Comparison of ENCODE assay signal across 9 cellular contexts in the genomic region with DNA sequence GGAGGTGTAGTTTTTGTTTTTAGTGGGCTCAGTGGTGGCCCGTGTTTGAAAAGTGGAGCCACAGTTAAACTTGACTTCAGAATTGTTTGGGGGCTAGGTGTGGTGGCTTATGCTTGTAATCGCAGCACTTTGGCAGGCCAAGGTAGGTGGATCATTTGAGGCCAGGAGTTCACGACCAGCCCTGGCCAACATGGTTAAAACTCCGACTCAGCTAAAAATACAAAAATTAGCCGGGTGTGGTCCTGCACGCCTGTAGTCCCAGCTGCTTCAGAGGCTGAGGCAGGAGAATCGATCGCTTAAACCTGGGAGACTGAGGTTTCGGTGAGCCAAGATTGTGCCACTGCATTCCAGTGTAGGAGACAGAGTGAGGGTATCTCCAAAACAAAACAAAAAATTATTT. TPM values are rescaled to one million over a fixed set of nuclear protein-coding genes. Genes with fewer than 3 reads are reported as not detected.
DNase-seq lines count a peak whose midpoint lies in the region; ATAC-seq, FAIRE-seq and TF ChIP-seq lines count a peak whose summit lies in the region.
"Had no signal": no experiment of that assay in that cellular context is flagged by ENCODE, and none has a peak within 500 bp of the region (broad histone marks: within the 10 kb centered on the region; RNA-seq: fewer than 3 reads in every experiment).

No MANE protein-coding gene starts in this region.

- TF ChIP-seq RAD21 in A549 (conservative IDR thresholded peaks at IDR 0.05 in 1 of 2, IDR thresholded peaks at IDR 0.05 in 1 of 2): no peak

- H3K4ac ChIP-seq in H9 (ENCODE audit: low read depth, low read length) (no peak overlapping the region), mesenchymal stem cell (ENCODE audit: low read depth in 1 of 2, low read length in 2 of 2) (peak overlapping the region in 1 of 2 experiments; percentile 28)

- H3K27me3 ChIP-seq in H9 (ENCODE audit: insufficient read depth, low read length) (no peaks in the 10 kb centered on the region), mesenchymal stem cell (ENCODE audit: control insufficient read depth in 1 of 2, insufficient read depth in 1 of 2, low read length in 2 of 2) (no peaks in the 10 kb centered on the region)

- H3K4me3 ChIP-seq in A549: peak overlapping the region; percentile 96; the same call in 2 of the 3 replicates
- peak overlapping the region in 1 of 2 experiments; percentile 98 for H3K4me3 ChIP-seq in mesenchymal stem cell (ENCODE audit: insufficient read depth in 1 of 2, low read depth in 1 of 2, low read length in 2 of 2)

- peaks cover 13 to 57% of the 10 kb centered on the region in 2 experiments for H3K36me3 ChIP-seq in mesenchymal stem cell (ENCODE audit: control insufficient read depth in 1 of 2, insufficient read depth in 2 of 2, low read depth in 1 of 2, low read length in 2 of 2)

- H3K27ac ChIP-seq in A549 (peak overlapping the region; percentile 98; a peak in 5 of 6 replicates), H9 (ENCODE audit: insufficient read length, low read depth, low read length) (no peak overlapping the region), mesenchymal stem cell (ENCODE audit: low read length, poor library complexity, severe bottlenecking) (no peak overlapping the region)

- peaks cover 7 to 26% of the 10 kb centered on the region in 2 experiments for H3K4me1 Mint-ChIP-seq in H9
- peaks cover 50% of the 10 kb centered on the region for H3K4me1 Mint-ChIP-seq in activated CD8-positive, alpha-beta T cell treated with anti-CD3 and anti-CD28 coated beads for 36 hours (ENCODE audit: low read depth)

- peaks cover 40% of the 10 kb centered on the region for H3K4me1 ChIP-seq in A549
- no peaks in the 10 kb centered on the region; the same call in 1 of the 2 replicates for H3K4me1 ChIP-seq in H9 (ENCODE audit: insufficient read depth, low read length)
- peaks cover 16% of the 10 kb centered on the region for H3K4me1 ChIP-seq in mesenchymal stem cell (ENCODE audit: control insufficient read depth, insufficient read depth, low read depth, low read length)

- H2BK15ac ChIP-seq in H9 (ENCODE audit: low read depth, low read length) (no peak overlapping the region), mesenchymal stem cell (ENCODE audit: low read depth, poor library complexity, severe bottlenecking) (no peak overlapping the region)

- no peak overlapping the region for H3K9ac ChIP-seq in H9 (ENCODE audit: extremely low read depth, insufficient read length, low read length)
- peak overlapping the region; percentile 100 for H3K9ac ChIP-seq in mesenchymal stem cell (ENCODE audit: low read length)

- FAIRE-seq in A549 (lab: Jason Lieb, UNC): no peak
- FAIRE-seq: GM18507 had no signal

- intact Hi-C loops in activated CD8-positive, alpha-beta T cell treated with anti-CD3 and anti-CD28 coated beads for 36 hours (cut with micrococcal nuclease): loop anchor here (5.0 kb wide), 1 partner anchor 54 kb away; the partner anchor contains the start of gene CHCHD2

- no peak overlapping the region for H4K91ac ChIP-seq in H9 (ENCODE audit: insufficient read length, low read depth, low read length)
- H4K91ac ChIP-seq in mesenchymal stem cell (ENCODE audit: low read length): no peak overlapping the region

- H2BK5ac ChIP-seq in H9 (ENCODE audit: insufficient read length, low read length): no peak overlapping the region
- H2BK5ac ChIP-seq in mesenchymal stem cell (ENCODE audit: low read depth, low read length, poor library complexity, severe bottlenecking): no peak overlapping the region

- peak overlapping the region; percentile 94 to 98 for H3K4me3 Mint-ChIP-seq in H9
- H3K4me3 Mint-ChIP-seq in activated CD8-positive, alpha-beta T cell treated with anti-CD3 and anti-CD28 coated beads for 36 hours: peak overlapping the region; percentile 94

- no peak overlapping the region for H2AFZ ChIP-seq in H9 (ENCODE audit: low read length)
- H2AFZ ChIP-seq in mesenchymal stem cell (ENCODE audit: low read depth, low read length): no peak overlapping the region

- no peak overlapping the region for H2BK120ac ChIP-seq in H9 (ENCODE audit: low read depth, low read length, poor library complexity, severe bottlenecking)
- no peak overlapping the region for H2BK120ac ChIP-seq in mesenchymal stem cell (ENCODE audit: low read depth, low read length)

- DNase-seq in A549 (ENCODE audit: low read depth in 1 of 2, low spot score in 1 of 2): no peak
- no peak for DNase-seq in H9
- no peak for DNase-seq in activated CD8-positive, alpha-beta T cell treated with anti-CD3 and anti-CD28 coated beads for 36 hours
- DNase-seq in mesenchymal stem cell: no peak
- no peak for DNase-seq in DMS114 treated with DMSO at 0.1 percent for 48 hours (lab: John Stamatoyannopoulos, UW; ENCODE audit: unreplicated experiment)
- no peak for DNase-seq in germinal center (ENCODE audit: low spot score)
- no peak for DNase-seq in NCI-H69 (lab: John Stamatoyannopoulos, UW)
- DNase-seq in GM03348 (ENCODE audit: low spot score): no peak

- peaks cover 5% of the 10 kb centered on the region for H3K23me2 ChIP-seq in H9 (ENCODE audit: insufficient read length, low read depth, low read length, poor library complexity, severe bottlenecking)

- H4K20me1 ChIP-seq in H9 (ENCODE audit: control insufficient read depth, insufficient read depth, insufficient read length): no peaks in the 10 kb centered on the region

- WGBS in A549 (ENCODE audit: missing lambda C conversion rate): 74% methylated on average over 9 of the region's 9 CpGs
- no CpG with 5 or more reads among the region's 9 CpGs for WGBS in H9 (ENCODE audit: extremely low coverage, insufficient read length, low lambda C conversion rate)
- WGBS in mesenchymal stem cell: 93% methylated on average over 9 of the region's 9 CpGs

- TF ChIP-seq POLR2A in A549 (IDR thresholded peaks at IDR 0.05; ENCODE audit: low read length): no peak

- H3K23ac ChIP-seq in H9 (ENCODE audit: insufficient read length, low read depth, low read length): no peak overlapping the region
- no peak overlapping the region for H3K23ac ChIP-seq in mesenchymal stem cell (ENCODE audit: low read length in 2 of 2)

- peaks cover 5% of the 10 kb centered on the region for H3K79me1 ChIP-seq in H9 (ENCODE audit: insufficient read depth, low read depth, low read length, poor library complexity, severe bottlenecking)
- H3K79me1 ChIP-seq in mesenchymal stem cell (replicated peaks; ENCODE audit: low read length, poor library complexity, severe bottlenecking): peaks cover 2% of the 10 kb centered on the region

- H3K18ac ChIP-seq in H9 (ENCODE audit: insufficient read length, low read depth, low read length) (no peak overlapping the region), mesenchymal stem cell (ENCODE audit: low read depth in 1 of 2, low read length in 2 of 2) (no peak overlapping the region)

- H3K9me3 ChIP-seq in A549 (no peaks in the 10 kb centered on the region), H9 (ENCODE audit: control insufficient read depth, low read depth, low read length) (no peaks in the 10 kb centered on the region), mesenchymal stem cell (ENCODE audit: control insufficient read depth, low read length) (no peaks in the 10 kb centered on the region)

- ATAC-seq in A549: no peak
- no peak for ATAC-seq in activated CD8-positive, alpha-beta T cell treated with anti-CD3 and anti-CD28 coated beads for 36 hours

- no peaks in the 10 kb centered on the region for H3K27me3 Mint-ChIP-seq in H9 (ENCODE audit: low read depth)
- no peaks in the 10 kb centered on the region for H3K27me3 Mint-ChIP-seq in activated CD8-positive, alpha-beta T cell treated with anti-CD3 and anti-CD28 coated beads for 36 hours

- CTCF ChIA-PET in A549 (lab: Yijun Ruan, JAX): interaction anchor here (1.5 to 3.5 kb wide), 2 partner anchors 10 to 21 kb away, joined by 6 to 19 read pairs; partner anchors contain the start of gene SUMF2
- CTCF ChIA-PET in activated CD8-positive, alpha-beta T cell treated with anti-CD3 and anti-CD28 coated beads for 36 hours (lab: Charles Lee): interaction anchor here (0.8 to 2.5 kb wide), 3 partner anchors 10 to 20 kb away, joined by 5 to 16 read pairs (median 5); no protein-coding TSS in a partner anchor

- peak overlapping the region; percentile 94 for H3K4me2 ChIP-seq in A549
- H3K4me2 ChIP-seq in H9 (ENCODE audit: insufficient read depth, insufficient read length, low read length): peak overlapping the region; percentile 16
- H3K4me2 ChIP-seq in mesenchymal stem cell (ENCODE audit: low read length, poor library complexity, severe bottlenecking): peak overlapping the region; percentile 40

- peak overlapping the region; percentile 22 to 84 (median 61); a peak in 3 of 7 replicates for H3K27ac Mint-ChIP-seq in H9
- peak overlapping the region; percentile 55 for H3K27ac Mint-ChIP-seq in activated CD8-positive, alpha-beta T cell treated with anti-CD3 and anti-CD28 coated beads for 36 hours

- TF ChIP-seq CTCF in A549 (IDR thresholded peaks at IDR 0.05) (no peak), H9 (conservative IDR thresholded peaks at IDR 0.05) (no peak)
- TF ChIP-seq CTCF in activated CD8-positive, alpha-beta T cell treated with anti-CD3 and anti-CD28 coated beads for 36 hours (IDR thresholded peaks at IDR 0.05): no peak

- no peak overlapping the region for H3K14ac ChIP-seq in H9 (ENCODE audit: insufficient read depth, low read length)
- H3K14ac ChIP-seq in mesenchymal stem cell (ENCODE audit: low read length in 2 of 2): no peak overlapping the region

- H3K56ac ChIP-seq in H9 (ENCODE audit: insufficient read length, low read depth, low read length): no peak overlapping the region

- no peak overlapping the region for H2AK5ac ChIP-seq in H9 (ENCODE audit: insufficient read length, low read length)
- peak overlapping the region; percentile 2 for H2AK5ac ChIP-seq in mesenchymal stem cell (ENCODE audit: low read length, severe bottlenecking)

- H2BK12ac ChIP-seq in H9 (ENCODE audit: insufficient read length, low read depth, low read length) (no peak overlapping the region), mesenchymal stem cell (ENCODE audit: low read length in 2 of 2) (no peak overlapping the region)

- no peaks in the 10 kb centered on the region for H3K9me3 Mint-ChIP-seq in H9
- H3K9me3 Mint-ChIP-seq in activated CD8-positive, alpha-beta T cell treated with anti-CD3 and anti-CD28 coated beads for 36 hours: no peaks in the 10 kb centered on the region

- peaks cover 53 to 64% (median 63%) of the 10 kb centered on the region in 3 experiments for H3K36me3 Mint-ChIP-seq in H9 (ENCODE audit: insufficient read depth in 1 of 3, low read depth in 3 of 3)
- peaks cover 55% of the 10 kb centered on the region for H3K36me3 Mint-ChIP-seq in activated CD8-positive, alpha-beta T cell treated with anti-CD3 and anti-CD28 coated beads for 36 hours (ENCODE audit: low read depth)

- POLR2A ChIA-PET in A549 (lab: Yijun Ruan, JAX): interaction anchor here (0.6 to 2.0 kb wide), 2 partner anchors 8 to 10 kb away, joined by 6 to 9 read pairs; partner anchors contain the start of gene SUMF2
- POLR2A ChIA-PET in activated CD8-positive, alpha-beta T cell treated with anti-CD3 and anti-CD28 coated beads for 36 hours (lab: Charles Lee): interaction anchor here (2.0 kb wide), 2 partner anchors 9 to 11 kb away, joined by 7 to 9 read pairs; partner anchors contain the start of gene SUMF2

- no peak for TF ChIP-seq EP300 in A549 (IDR thresholded peaks at IDR 0.05)

- peak overlapping the region; percentile 38 for H4K8ac ChIP-seq in H9 (replicated peaks; ENCODE audit: insufficient read length, low read depth, low read length)
- peak overlapping the region; percentile 49 for H4K8ac ChIP-seq in mesenchymal stem cell (ENCODE audit: low read length)

- no peak overlapping the region for H2BK20ac ChIP-seq in H9 (ENCODE audit: low read depth, low read length, poor library complexity, severe bottlenecking)

- H4K5ac ChIP-seq in H9 (ENCODE audit: insufficient read length, low read depth, low read length): no peak overlapping the region

- no peak overlapping the region for H3T11ph ChIP-seq in H9 (ENCODE audit: low read length)

- peaks cover 15% of the 10 kb centered on the region; the same call in 1 of the 2 replicates for H3K79me2 ChIP-seq in H9 (ENCODE audit: insufficient read depth, low read length)

RNA-seq across cellular contexts. Expression of gene CCT6A, which starts 1.8 kb away (rescaled TPM):
- polyA plus RNA-seq in A549 (2011; rRNA removed) (444 and 520 TPM in 2 replicates), A549 (2017; fragmentation: RNase III; extraction: RNeasy Plus Mini Kit Qiagen cat#74134 plus additional on column Dnase treatment) (334 to 378 TPM (median 337 TPM) in 3 replicates)
- polyA plus RNA-seq in A549 (2012; cell fraction: cytosol; rRNA removed): 223 and 243 TPM in 2 replicates
- 115 and 131 TPM in 2 replicates for polyA plus RNA-seq in A549 (2012; cell fraction: nucleus; rRNA removed)
- 228 and 233 TPM in 2 replicates for polyA minus RNA-seq in A549 (2011; rRNA and poly(A)+ RNA removed)
- total RNA-seq in H9 (2021): 303 and 310 TPM in 2 replicates
- 100 to 1,000 TPM; 231 to 239 TPM for total RNA-seq in activated CD8-positive, alpha-beta T cell treated with anti-CD3 and anti-CD28 coated beads for 36 hours
- polyA plus RNA-seq in mesenchymal stem cell (2013, experiment 1 of 2): 153 TPM
- 160 TPM for polyA plus RNA-seq in mesenchymal stem cell (2013, experiment 2 of 2)

RNA-seq across cellular contexts. Expression of gene PSPH, which starts 2.1 kb away (rescaled TPM):
- polyA plus RNA-seq in A549 (2011; rRNA removed) (52.7 and 60.9 TPM in 2 replicates), A549 (2017; fragmentation: RNase III; extraction: RNeasy Plus Mini Kit Qiagen cat#74134 plus additional on column Dnase treatment) (58.3 to 64.7 TPM (median 60.7 TPM) in 3 replicates)
- polyA plus RNA-seq in A549 (2012; cell fraction: cytosol; rRNA removed): 48.7 and 51.1 TPM in 2 replicates
- 25.2 and 25.4 TPM in 2 replicates for polyA plus RNA-seq in A549 (2012; cell fraction: nucleus; rRNA removed)
- polyA minus RNA-seq in A549 (2011; rRNA and poly(A)+ RNA removed): 44.5 and 49.6 TPM in 2 replicates
- total RNA-seq in H9 (2021): 51.4 and 52.1 TPM in 2 replicates
- total RNA-seq in activated CD8-positive, alpha-beta T cell treated with anti-CD3 and anti-CD28 coated beads for 36 hours: 10 to 100 TPM; 31.2 to 33.8 TPM
- 17.2 TPM for polyA plus RNA-seq in mesenchymal stem cell (2013, experiment 1 of 2)
- 18.2 TPM for polyA plus RNA-seq in mesenchymal stem cell (2013, experiment 2 of 2)

RNA-seq across cellular contexts. Expression of gene SUMF2, which starts 10.7 kb away (rescaled TPM):
- polyA plus RNA-seq in A549 (2011; rRNA removed) (85.2 TPM in 2 replicates), A549 (2017; fragmentation: RNase III; extraction: RNeasy Plus Mini Kit Qiagen cat#74134 plus additional on column Dnase treatment) (94.8 to 112 TPM (median 106 TPM) in 3 replicates)
- polyA plus RNA-seq in A549 (2012; cell fraction: cytosol; rRNA removed): 74.2 and 86.7 TPM in 2 replicates
- 142 and 158 TPM in 2 replicates for polyA plus RNA-seq in A549 (2012; cell fraction: nucleus; rRNA removed)
- 93.2 and 93.5 TPM in 2 replicates for polyA minus RNA-seq in A549 (2011; rRNA and poly(A)+ RNA removed)
- 82.5 and 89.2 TPM in 2 replicates for total RNA-seq in H9 (2021)
- total RNA-seq in activated CD8-positive, alpha-beta T cell treated with anti-CD3 and anti-CD28 coated beads for 36 hours: 100 to 1,000 TPM; 140 to 141 TPM
- polyA plus RNA-seq in mesenchymal stem cell (2013, experiment 1 of 2): 131 TPM
- polyA plus RNA-seq in mesenchymal stem cell (2013, experiment 2 of 2): 133 TPM

RNA-seq across cellular contexts. Expression of gene PHKG1, which starts 39.4 kb away (rescaled TPM):
- 0.41 and 0.44 TPM in 2 replicates for polyA plus RNA-seq in A549 (2011; rRNA removed)
- 0.38 and 0.83 TPM in 2 replicates for polyA plus RNA-seq in A549 (2012; cell fraction: cytosol; rRNA removed)
- polyA plus RNA-seq in A549 (2012; cell fraction: nucleus; rRNA removed): 2.4 and 3.1 TPM in 2 replicates
- 0.77 to 1.2 TPM (median 1.0 TPM) in 3 replicates for polyA plus RNA-seq in A549 (2017; fragmentation: RNase III; extraction: RNeasy Plus Mini Kit Qiagen cat#74134 plus additional on column Dnase treatment)
- polyA minus RNA-seq in A549 (2011; rRNA and poly(A)+ RNA removed): 0.99 and 1.3 TPM in 2 replicates
- 0.42 and 0.64 TPM in 2 replicates for total RNA-seq in H9 (2021)
- total RNA-seq in activated CD8-positive, alpha-beta T cell treated with anti-CD3 and anti-CD28 coated beads for 36 hours: 1 to 10 TPM; 2.9 to 3.0 TPM
- polyA plus RNA-seq in mesenchymal stem cell (2013, experiment 1 of 2): 0.10 TPM
- 0.05 TPM for polyA plus RNA-seq in mesenchymal stem cell (2013, experiment 2 of 2)

RNA-seq across cellular contexts. Expression of gene CHCHD2, which starts 52.9 kb away (rescaled TPM):
- polyA plus RNA-seq in A549 (2011; rRNA removed) (400 and 495 TPM in 2 replicates), A549 (2017; fragmentation: RNase III; extraction: RNeasy Plus Mini Kit Qiagen cat#74134 plus additional on column Dnase treatment) (606 to 623 TPM (median 615 TPM) in 3 replicates)
- 573 and 679 TPM in 2 replicates for polyA plus RNA-seq in A549 (2012; cell fraction: cytosol; rRNA removed)
- 569 and 649 TPM in 2 replicates for polyA plus RNA-seq in A549 (2012; cell fraction: nucleus; rRNA removed)
- 92.8 and 94.7 TPM in 2 replicates for polyA minus RNA-seq in A549 (2011; rRNA and poly(A)+ RNA removed)
- 215 and 218 TPM in 2 replicates for total RNA-seq in H9 (2021)
- total RNA-seq in activated CD8-positive, alpha-beta T cell treated with anti-CD3 and anti-CD28 coated beads for 36 hours: 100 to 1,000 TPM; 726 to 748 TPM
- 202 TPM for polyA plus RNA-seq in mesenchymal stem cell (2013, experiment 1 of 2)
- polyA plus RNA-seq in mesenchymal stem cell (2013, experiment 2 of 2): 217 TPM

Comparison
In these comparisons a context has a peak if more than half of its experiments do, and no peak if none do; other contexts are left out.
1. H3K27ac ChIP-seq: peak in A549 (2 of 2); none in H9 (single experiment) and mesenchymal stem cell (single experiment).
2. H3K4me2 ChIP-seq: peak in every context shown above with its lines; median percentile 94 in A549; 40 in mesenchymal stem cell; 16 in H9.